2 cellular contexts compared by ENCODE assay signal in the genomic region with DNA sequence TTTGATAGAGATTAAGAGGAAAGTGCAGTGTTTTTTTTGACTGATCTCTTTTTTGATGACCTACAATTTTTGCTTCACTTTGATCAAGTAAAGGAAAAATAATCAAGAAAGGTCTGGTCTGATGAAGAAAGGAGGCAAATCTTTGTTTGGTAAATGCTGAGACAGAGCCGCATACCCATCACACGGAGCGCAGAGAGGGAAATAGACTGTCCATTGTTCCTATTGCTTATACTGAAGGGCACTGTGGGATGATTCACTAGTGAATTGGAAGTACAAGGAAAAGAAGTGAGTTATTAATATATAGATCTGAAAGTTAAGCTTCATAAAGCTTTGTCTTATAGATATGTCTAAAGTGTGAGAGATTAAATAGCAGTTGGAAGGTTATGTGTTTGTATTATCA.
"Had no signal": no experiment of that assay in that cellular context is flagged by ENCODE, and none has a peak within 500 bp of the region (broad histone marks: within the 10 kb centered on the region; RNA-seq: fewer than 3 reads in every experiment).

No MANE protein-coding gene starts in this region.

- DNase-seq: H9, HCEC 1CT had no signal
